In the genomic region with DNA sequence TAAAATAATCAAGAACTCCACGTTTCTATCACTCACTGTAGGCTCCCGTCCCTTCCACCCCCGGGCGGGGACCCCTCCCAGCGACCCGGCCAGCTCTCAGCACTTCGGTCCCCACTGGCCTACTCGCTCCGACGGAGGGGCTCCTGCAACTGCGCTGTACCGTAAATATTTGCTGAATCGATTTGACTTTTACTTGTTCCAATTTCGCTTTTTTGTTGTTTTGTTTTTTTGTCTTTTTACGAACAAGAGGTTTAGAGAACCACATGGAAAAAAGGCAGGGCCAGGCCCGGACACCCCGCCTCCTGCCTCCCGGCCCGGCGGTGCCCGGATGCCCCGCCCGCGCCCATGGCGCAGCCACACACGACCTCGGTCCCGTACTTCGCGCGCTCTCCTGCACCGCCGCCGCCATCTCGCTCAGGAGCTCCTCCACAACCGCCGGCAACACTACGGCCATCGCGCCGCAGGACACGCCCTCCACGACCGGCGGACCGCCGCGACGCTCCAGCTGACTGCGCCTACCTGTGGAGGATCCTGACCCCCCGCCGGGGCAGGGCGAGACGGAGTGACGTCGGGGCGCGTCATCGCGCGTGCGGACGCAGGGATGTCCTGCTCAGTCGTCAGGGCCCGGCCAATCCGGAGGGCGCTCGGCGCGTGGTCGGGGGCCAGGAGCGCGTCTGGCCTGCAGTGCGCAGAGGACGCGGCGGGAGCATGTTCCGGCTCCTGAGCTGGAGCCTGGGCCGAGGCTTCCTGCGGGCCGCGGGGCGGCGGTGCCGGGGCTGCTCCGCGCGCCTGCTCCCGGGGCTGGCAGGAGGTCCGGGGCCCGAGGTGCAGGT, we compare ENCODE assay signal across 8 cellular contexts. TPM values are rescaled to one million over a fixed set of nuclear protein-coding genes. Genes with fewer than 3 reads are reported as not detected.
DNase-seq lines count a peak whose midpoint lies in the region; ATAC-seq and TF ChIP-seq lines count a peak whose summit lies in the region.

A gene with protein sequence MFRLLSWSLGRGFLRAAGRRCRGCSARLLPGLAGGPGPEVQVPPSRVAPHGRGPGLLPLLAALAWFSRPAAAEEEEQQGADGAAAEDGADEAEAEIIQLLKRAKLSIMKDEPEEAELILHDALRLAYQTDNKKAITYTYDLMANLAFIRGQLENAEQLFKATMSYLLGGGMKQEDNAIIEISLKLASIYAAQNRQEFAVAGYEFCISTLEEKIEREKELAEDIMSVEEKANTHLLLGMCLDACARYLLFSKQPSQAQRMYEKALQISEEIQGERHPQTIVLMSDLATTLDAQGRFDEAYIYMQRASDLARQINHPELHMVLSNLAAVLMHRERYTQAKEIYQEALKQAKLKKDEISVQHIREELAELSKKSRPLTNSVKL (plus strand): TSS at position 684 of the 833 bp plus-strand sequence. CDS start 25 bp downstream, at position 709.
A gene with protein sequence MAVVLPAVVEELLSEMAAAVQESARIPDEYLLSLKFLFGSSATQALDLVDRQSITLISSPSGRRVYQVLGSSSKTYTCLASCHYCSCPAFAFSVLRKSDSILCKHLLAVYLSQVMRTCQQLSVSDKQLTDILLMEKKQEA (minus strand): TSS at position 564 of the 833 bp plus-strand sequence. CDS start 110 bp downstream, at position 454.

- no peaks in the 10 kb centered on the region for H3K27me3 ChIP-seq in OCI-LY1 (ENCODE audit: insufficient read depth, low read length)

- H3K4me1 Mint-ChIP-seq in endothelial cell (ENCODE audit: unreplicated experiment) (peaks cover 18% of the 10 kb centered on the region), mesothelial cell of epicardium (peaks cover 18% of the 10 kb centered on the region)

- peaks cover 36% of the 10 kb centered on the region for H3K36me3 ChIP-seq in OCI-LY1 (ENCODE audit: insufficient read depth, low read length)

- H3K4me3 Mint-ChIP-seq in endothelial cell (ENCODE audit: unreplicated experiment) (peak within 1 kb of the TSS; percentile 96), mesothelial cell of epicardium (peak within 1 kb of the TSS; percentile 92)

- no peak within 1 kb of the TSS for H2AFZ ChIP-seq in OCI-LY1 (ENCODE audit: low read length)

- H4K20me1 ChIP-seq in OCI-LY1 (ENCODE audit: insufficient read depth, low read length), result no peaks in the 10 kb centered on the region

- H3K9ac ChIP-seq in OCI-LY1 (ENCODE audit: low read length), result peak within 1 kb of the TSS; percentile 69

- H3K9me3 Mint-ChIP-seq in endothelial cell (ENCODE audit: unreplicated experiment), result no peaks in the 10 kb centered on the region
- peaks cover 8% of the 10 kb centered on the region for H3K9me3 Mint-ChIP-seq in mesothelial cell of epicardium

- no peaks in the 10 kb centered on the region for H3K9me2 ChIP-seq in OCI-LY1 (ENCODE audit: low read depth, low read length)

- peak within 1 kb of the TSS; percentile 70 for H3K4me3 ChIP-seq in OCI-LY1 (ENCODE audit: low read depth, low read length, poor library complexity, severe bottlenecking)

- peak; percentile 95 for ATAC-seq in GM21526 (IDR thresholded peaks at IDR 0.05; ENCODE audit: low FRiP score, unreplicated experiment)

- peaks cover 15% of the 10 kb centered on the region for H3K79me2 ChIP-seq in OCI-LY1 (ENCODE audit: insufficient read depth, low read length)

- DNase-seq in DMS 273 treated with DMSO at 0.1 percent for 48 hours (lab: John Stamatoyannopoulos, UW) (peak; percentile 69), HuH-7 (ENCODE audit: low spot score) (peak; percentile 98), endothelial cell (ENCODE audit: low spot score) (peak; percentile 95), mesothelial cell of epicardium (ENCODE audit: low spot score in 2 of 2, unreplicated experiment in 2 of 2) (peak; percentile 86 to 91)
- peak; percentile 98 for DNase-seq in activated CD8-positive, alpha-beta memory T cell treated with anti-CD3 and anti-CD28 coated beads, Interleukin-2, amount 50 U/mL, for 48 hours
- DNase-seq in stimulated activated CD8-positive, alpha-beta memory T cell treated with anti-CD3 and anti-CD28 coated beads, Interleukin-15, amount 100 ng/mL, for 4 hours (ENCODE audit: low read depth in 2 of 2), result peak; percentile 83 to 88

- H3K27ac Mint-ChIP-seq in endothelial cell (ENCODE audit: unreplicated experiment) (peak within 1 kb of the TSS; percentile 88), mesothelial cell of epicardium (peak within 1 kb of the TSS; percentile 98)

- H3K27ac ChIP-seq in OCI-LY1 (ENCODE audit: low read depth, low read length, poor library complexity, severe bottlenecking), result peak within 1 kb of the TSS; percentile 82

- H3K27me3 Mint-ChIP-seq in endothelial cell (ENCODE audit: unreplicated experiment) (peaks cover 12% of the 10 kb centered on the region), mesothelial cell of epicardium (ENCODE audit: low read depth) (no peaks in the 10 kb centered on the region)

- H3K4me1 ChIP-seq in OCI-LY1 (ENCODE audit: insufficient read depth, low read length, severe bottlenecking), result peaks cover 13% of the 10 kb centered on the region

- no peaks in the 10 kb centered on the region; the same call in 1 of the 2 replicates for H3K9me3 ChIP-seq in OCI-LY1 (ENCODE audit: low read length)

- no peak for TF ChIP-seq CTCF in OCI-LY1 (IDR thresholded peaks at IDR 0.05; ENCODE audit: low read length)
- TF ChIP-seq CTCF in endothelial cell (IDR thresholded peaks at IDR 0.05; ENCODE audit: unreplicated experiment), result no peak
- TF ChIP-seq CTCF in mesothelial cell of epicardium (IDR thresholded peaks at IDR 0.05; ENCODE audit: unreplicated experiment), result no peak

- H3K36me3 Mint-ChIP-seq in endothelial cell (ENCODE audit: low read depth, unreplicated experiment) (peaks cover 39% of the 10 kb centered on the region), mesothelial cell of epicardium (peaks cover 30% of the 10 kb centered on the region)

- peaks cover 3% of the 10 kb centered on the region; the same call in 1 of the 2 replicates for H3F3A ChIP-seq in OCI-LY1 (ENCODE audit: insufficient read depth, low read length)

- H3K4me2 ChIP-seq in OCI-LY1 (ENCODE audit: low read length), result peak within 1 kb of the TSS; percentile 76

RNA-seq across cellular contexts. Expression of the first gene that starts in this region (rescaled TPM):
- total RNA-seq in endothelial cell (ENCODE audit: unreplicated experiment), result 29.6 TPM
- 38.5 to 41.7 TPM (median 39.7 TPM) in 3 replicates for total RNA-seq in mesothelial cell of epicardium

RNA-seq across cellular contexts. Expression of the second gene that starts in this region (rescaled TPM):
- total RNA-seq in endothelial cell (ENCODE audit: unreplicated experiment) (39.4 TPM), mesothelial cell of epicardium (27.0 to 31.6 TPM (median 29.2 TPM) in 3 replicates)

Comparison
In these comparisons a context has a peak if more than half of its experiments do, and no peak if none do; other contexts are left out.
1. Peak in every context shown above with its lines: DNase-seq, ATAC-seq, H3K4me3 ChIP-seq and H3K27ac ChIP-seq.